In genomic region chr3:187955076-187955952, GRCh38 we compare ENCODE assay signal across 10 cellular contexts.
DNase-seq lines count a peak whose midpoint lies in the region; ATAC-seq and TF ChIP-seq lines count a peak whose summit lies in the region.
"Had no signal": no experiment of that assay in that cellular context is flagged by ENCODE, and none has a peak within 500 bp of the region (broad histone marks: within the 10 kb centered on the region; RNA-seq: fewer than 3 reads in every experiment).

No MANE protein-coding gene starts in this region.

- H3K4me3 ChIP-seq in Loucy (ENCODE audit: low read length, poor library complexity, severe bottlenecking): no peak overlapping the region
- no peak overlapping the region for H3K4me3 ChIP-seq in cardiac fibroblast (replicated peaks in 1 of 2; ENCODE audit: low read depth in 2 of 2, low read length in 2 of 2)

- H3K27me3 Mint-ChIP-seq in CD4-positive, alpha-beta T cell: no peaks in the 10 kb centered on the region

- no peak overlapping the region; the same call in none of the 2 replicates for H2AFZ ChIP-seq in Loucy (ENCODE audit: low read length)

- H3K27me3 ChIP-seq in Loucy (ENCODE audit: insufficient read depth, low read length, poor library complexity, severe bottlenecking): no peaks in the 10 kb centered on the region
- no peaks in the 10 kb centered on the region for H3K27me3 ChIP-seq in CD4-positive, alpha-beta T cell (ENCODE audit: control insufficient read depth, insufficient read depth, low read length)

- CTCF ChIA-PET in CD4-positive, alpha-beta T cell (lab: Charles Lee): no interaction called here

- POLR2A ChIA-PET in CD4-positive, alpha-beta T cell (lab: Charles Lee): no interaction called here

- H3K9ac ChIP-seq in Loucy (ENCODE audit: low read depth, low read length, poor library complexity, severe bottlenecking): peak overlapping the region; percentile 47

- H3K36me3 Mint-ChIP-seq in CD4-positive, alpha-beta T cell (ENCODE audit: low read depth): no peaks in the 10 kb centered on the region

- peaks cover 87% of the 10 kb centered on the region for H3K4me1 ChIP-seq in Loucy (ENCODE audit: insufficient read depth, low read length, poor library complexity, severe bottlenecking)

- no peaks in the 10 kb centered on the region for H3K9me3 Mint-ChIP-seq in CD4-positive, alpha-beta T cell

- intact Hi-C loops in CD4-positive, alpha-beta T cell (cut with DNase I, micrococcal nuclease): no loop called here

- peaks cover 36% of the 10 kb centered on the region for H3K4me1 Mint-ChIP-seq in CD4-positive, alpha-beta T cell (ENCODE audit: low read depth)

- no peaks in the 10 kb centered on the region for H4K20me1 ChIP-seq in Loucy (ENCODE audit: insufficient read depth, low read length, poor library complexity, severe bottlenecking)

- H3F3A ChIP-seq in Loucy (ENCODE audit: low read depth): peaks cover 17% of the 10 kb centered on the region

- no peak overlapping the region for H3K27ac ChIP-seq in CD4-positive, alpha-beta T cell (ENCODE audit: low read depth, low read length)

- H3K4me2 ChIP-seq in Loucy (ENCODE audit: low read depth, low read length, poor library complexity, severe bottlenecking): no peak overlapping the region

- no peak for TF ChIP-seq CTCF in Loucy (conservative IDR thresholded peaks at IDR 0.05; ENCODE audit: low read length)
- TF ChIP-seq CTCF in cardiac fibroblast (IDR thresholded peaks at IDR 0.05; ENCODE audit: low read depth, low read length): no peak
- TF ChIP-seq CTCF in CD4-positive, alpha-beta T cell (IDR thresholded peaks at IDR 0.05): no peak

- no peaks in the 10 kb centered on the region for H3K9me2 ChIP-seq in Loucy (replicated peaks; ENCODE audit: low read depth, low read length)

- H3K9me3 ChIP-seq in Loucy (ENCODE audit: insufficient read depth, low read depth, low read length): no peaks in the 10 kb centered on the region
- no peaks in the 10 kb centered on the region for H3K9me3 ChIP-seq in CD4-positive, alpha-beta T cell (ENCODE audit: control insufficient read depth, low read length)

- H3K27ac Mint-ChIP-seq in CD4-positive, alpha-beta T cell: no peak overlapping the region

- H3K4me3 Mint-ChIP-seq in CD4-positive, alpha-beta T cell: no peak overlapping the region

- H3K36me3 ChIP-seq in Loucy (ENCODE audit: insufficient read depth, low read length): no peaks in the 10 kb centered on the region

- no peaks in the 10 kb centered on the region for H3K79me2 ChIP-seq in Loucy (ENCODE audit: insufficient read depth, low read length)

- DNase-seq in AG08396 (ENCODE audit: low spot score) (peak; percentile 59), cardiac fibroblast (ENCODE audit: low read depth in 2 of 2) (peak; percentile 91 to 92), medulla oblongata (ENCODE audit: extremely low spot score) (peak; percentile 16), DMS79 treated with DMSO at 0.1 percent for 48 hours (lab: John Stamatoyannopoulos, UW) (no peak), HuH-7 (ENCODE audit: low spot score) (no peak)
- DNase-seq in CD4-positive, alpha-beta T cell: no peak
- no peak for DNase-seq in stimulated activated CD8-positive, alpha-beta memory T cell treated with anti-CD3 and anti-CD28 coated beads, Interleukin-4, amount 100 ng/mL, for 48 hours
- DNase-seq: activated CD4-positive, alpha-beta T cell treated with anti-CD3 and anti-CD28 coated beads, Interleukin-2, amount 50 U/mL, for 48 hours; DMS 273 treated with DMSO at 0.1 percent for 48 hours had no signal

- ATAC-seq in CD4-positive, alpha-beta T cell (ENCODE audit: poor library complexity): no peak

Comparison
In these comparisons a context has a peak if more than half of its experiments do, and no peak if none do; other contexts are left out.
1. DNase-seq: peak in AG08396 (single experiment), cardiac fibroblast (2 of 2) and medulla oblongata (single experiment); none in CD4-positive, alpha-beta T cell (0 of 10), DMS79 treated with DMSO at 0.1 percent for 48 hours (single experiment), stimulated activated CD8-positive, alpha-beta memory T cell treated with anti-CD3 and anti-CD28 coated beads, Interleukin-4, amount 100 ng/mL, for 48 hours (single experiment) and HuH-7 (single experiment).